Comparison of ENCODE assay signal across 7 cellular contexts in the genomic region with DNA sequence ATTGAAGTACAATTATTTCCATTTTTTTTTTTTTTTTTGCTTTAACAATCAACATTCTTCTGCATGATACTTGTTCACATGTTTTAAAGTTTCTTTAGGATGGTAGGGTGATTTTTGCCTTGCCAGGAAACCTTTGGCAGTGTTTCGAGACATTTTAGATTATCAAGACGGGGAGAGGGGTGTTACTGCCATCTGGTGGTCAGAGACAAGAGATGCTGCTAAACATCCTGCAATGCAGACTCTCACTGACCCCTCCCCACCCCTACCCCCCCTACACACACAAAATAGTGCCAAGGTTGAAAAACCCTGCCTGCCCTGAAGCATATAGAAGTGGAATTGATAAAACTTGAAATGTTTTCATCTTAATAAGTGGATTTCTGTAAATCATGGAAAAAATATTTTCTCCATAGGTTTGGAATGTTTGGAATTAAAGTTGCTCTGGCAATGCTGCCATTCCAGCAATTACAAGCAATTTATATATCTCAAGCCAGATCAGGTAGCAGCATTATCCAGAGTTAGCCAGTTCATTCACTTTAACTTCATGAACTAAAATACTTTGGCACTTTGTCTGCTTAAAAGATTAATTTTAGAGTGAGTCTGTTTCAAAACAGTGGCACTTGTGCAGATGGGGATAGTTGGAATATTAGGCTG.
DNase-seq lines count a peak whose midpoint lies in the region; ATAC-seq and TF ChIP-seq lines count a peak whose summit lies in the region.

No MANE protein-coding gene starts in this region.

- peak; percentile 74 for ATAC-seq in T-helper 17 cell

- no peaks in the 10 kb centered on the region for H3K4me1 ChIP-seq in H9 (ENCODE audit: insufficient read depth, low read length)

- H3K23ac ChIP-seq in H9 (ENCODE audit: insufficient read length, low read depth, low read length), result no peak overlapping the region

- peaks cover 0 to 3% of the 10 kb centered on the region in 2 experiments; a peak in 1 of 5 replicates for H3K9me3 Mint-ChIP-seq in H9
- no peaks in the 10 kb centered on the region for H3K9me3 Mint-ChIP-seq in chondrocyte (ENCODE audit: low read depth)

- DNase-seq in GM10248 (ENCODE audit: extremely low spot score), result peak; percentile 60
- peak; percentile 36 for DNase-seq in H9
- DNase-seq in NCI-H1105 (lab: John Stamatoyannopoulos, UW), result peak; percentile 28
- peak in 2 of 3 donors; percentile 9 to 12 for DNase-seq in T-helper 17 cell
- no peak for DNase-seq in chondrocyte (ENCODE audit: low spot score)
- DNase-seq in left kidney (ENCODE audit: low read depth, low spot score), result peak; percentile 84
- peak; percentile 2 to 16 (median 5) for DNase-seq in stimulated activated CD4-positive, alpha-beta T cell treated with anti-CD3 and anti-CD28 coated beads, TNF-alpha, amount 100 ng/mL, for 4 hours (ENCODE audit: low read depth in 3 of 3)

- no peak overlapping the region for H3K14ac ChIP-seq in H9 (ENCODE audit: insufficient read depth, low read length)

- POLR2A ChIA-PET in GM10248 (lab: Yijun Ruan, JAX), result no interaction called here

- no peak overlapping the region for H4K91ac ChIP-seq in H9 (ENCODE audit: insufficient read length, low read depth, low read length)

- H3K27ac Mint-ChIP-seq in H9 (no peak overlapping the region), T-helper 17 cell (no peak overlapping the region), chondrocyte (ENCODE audit: unreplicated experiment) (no peak overlapping the region)

- H2BK120ac ChIP-seq in H9 (ENCODE audit: low read depth, low read length, poor library complexity, severe bottlenecking), result no peak overlapping the region

- no peak overlapping the region for H3K4me2 ChIP-seq in H9 (ENCODE audit: insufficient read depth, insufficient read length, low read length)

- no CpG with 5 or more reads among the region's 2 CpGs for WGBS in H9 (ENCODE audit: extremely low coverage, insufficient read length, low lambda C conversion rate)

- no peaks in the 10 kb centered on the region for H3K27me3 Mint-ChIP-seq in H9 (ENCODE audit: low read depth)
- H3K27me3 Mint-ChIP-seq in T-helper 17 cell, result no peaks in the 10 kb centered on the region
- no peaks in the 10 kb centered on the region for H3K27me3 Mint-ChIP-seq in chondrocyte (ENCODE audit: low read depth)

- H3K4me3 Mint-ChIP-seq in H9, result no peak overlapping the region
- no peak overlapping the region for H3K4me3 Mint-ChIP-seq in T-helper 17 cell
- H3K4me3 Mint-ChIP-seq in chondrocyte (ENCODE audit: unreplicated experiment), result no peak overlapping the region

- CTCF ChIA-PET in GM10248 (lab: Yijun Ruan, JAX), result interaction anchor here (0.6 to 2.4 kb wide), 14 partner anchors 9 to 665 kb away, joined by 3 to 15 read pairs (median 4); a partner anchor contains a TSS

- no peak overlapping the region for H2BK5ac ChIP-seq in H9 (ENCODE audit: insufficient read length, low read length)

- TF ChIP-seq CTCF in GM10248 (IDR thresholded peaks at IDR 0.05; ENCODE audit: control extremely low read depth, extremely low read depth, low read depth, missing control alignments), result peak; percentile 67
- peak; percentile 85 for TF ChIP-seq CTCF in H9 (conservative IDR thresholded peaks at IDR 0.05)
- TF ChIP-seq CTCF in chondrocyte (IDR thresholded peaks at IDR 0.05), result peak; percentile 98

- H3T11ph ChIP-seq in H9 (ENCODE audit: low read length), result no peak overlapping the region

- H3K4me1 Mint-ChIP-seq in H9, result no peaks in the 10 kb centered on the region; a peak in 1 of 4 replicates
- peaks cover 6% of the 10 kb centered on the region for H3K4me1 Mint-ChIP-seq in T-helper 17 cell
- peaks cover 7% of the 10 kb centered on the region for H3K4me1 Mint-ChIP-seq in chondrocyte (ENCODE audit: low read depth)

- H3K27me3 ChIP-seq in H9 (ENCODE audit: insufficient read depth, low read length), result no peaks in the 10 kb centered on the region

- H3K79me1 ChIP-seq in H9 (ENCODE audit: insufficient read depth, low read depth, low read length, poor library complexity, severe bottlenecking), result no peaks in the 10 kb centered on the region

- H4K20me1 ChIP-seq in H9 (ENCODE audit: control insufficient read depth, insufficient read depth, insufficient read length), result no peaks in the 10 kb centered on the region

- H2BK20ac ChIP-seq in H9 (ENCODE audit: low read depth, low read length, poor library complexity, severe bottlenecking), result no peak overlapping the region

- no peak overlapping the region for H2BK12ac ChIP-seq in H9 (ENCODE audit: insufficient read length, low read depth, low read length)

- H3K27ac ChIP-seq in H9 (ENCODE audit: insufficient read length, low read depth, low read length), result no peak overlapping the region

- H4K5ac ChIP-seq in H9 (ENCODE audit: insufficient read length, low read depth, low read length), result no peak overlapping the region

- no peak overlapping the region for H2AK5ac ChIP-seq in H9 (ENCODE audit: insufficient read length, low read length)

- H3K18ac ChIP-seq in H9 (ENCODE audit: insufficient read length, low read depth, low read length), result no peak overlapping the region

- no peaks in the 10 kb centered on the region for H3K23me2 ChIP-seq in H9 (ENCODE audit: insufficient read length, low read depth, low read length, poor library complexity, severe bottlenecking)

- H3K56ac ChIP-seq in H9 (ENCODE audit: insufficient read length, low read depth, low read length), result no peak overlapping the region

- no peak overlapping the region for H4K8ac ChIP-seq in H9 (replicated peaks; ENCODE audit: insufficient read length, low read depth, low read length)

- H3K36me3 Mint-ChIP-seq in H9 (ENCODE audit: insufficient read depth in 1 of 3, low read depth in 3 of 3) (peaks cover 11 to 25% (median 16%) of the 10 kb centered on the region in 3 experiments; a peak in 6 of 7 replicates), T-helper 17 cell (ENCODE audit: low read depth) (peaks cover 4% of the 10 kb centered on the region), chondrocyte (ENCODE audit: low read depth) (peaks cover 2% of the 10 kb centered on the region)

- H3K4ac ChIP-seq in H9 (ENCODE audit: low read depth, low read length), result no peak overlapping the region

- H2AFZ ChIP-seq in H9 (ENCODE audit: low read length), result no peak overlapping the region

- H3K9ac ChIP-seq in H9 (ENCODE audit: extremely low read depth, insufficient read length, low read length), result no peak overlapping the region

- no peaks in the 10 kb centered on the region for H3K9me3 ChIP-seq in H9 (ENCODE audit: control insufficient read depth, low read depth, low read length)
- H3K9me3 ChIP-seq in T-helper 17 cell (ENCODE audit: control insufficient read depth, low read length, poor library complexity, severe bottlenecking), result no peaks in the 10 kb centered on the region

- no peaks in the 10 kb centered on the region for H3K79me2 ChIP-seq in H9 (ENCODE audit: insufficient read depth, low read length)

- H2BK15ac ChIP-seq in H9 (ENCODE audit: low read depth, low read length), result no peak overlapping the region
